In genomic region chr18:36128907-36129299, GRCh38 we compare ENCODE assay signal across 8 cellular contexts.
DNase-seq lines count a peak whose midpoint lies in the region; ATAC-seq and TF ChIP-seq lines count a peak whose summit lies in the region.

No MANE protein-coding gene starts in this region.

- ATAC-seq in GM18508 (IDR thresholded peaks at IDR 0.05; ENCODE audit: insufficient read depth, unreplicated experiment) (peak; percentile 0), HG02759 (IDR thresholded peaks at IDR 0.05; ENCODE audit: unreplicated experiment) (peak; percentile 15)

- H3K9me3 Mint-ChIP-seq in stimulated activated naive CD8-positive, alpha-beta T cell treated with anti-CD3 and anti-CD28 coated beads, Interleukin-15, Interleukin-2, amounts not matched to agents 100 ng/mL and 50 ng/mL, for 24 hours: no peaks in the 10 kb centered on the region

- H3K4me3 Mint-ChIP-seq in stimulated activated naive CD8-positive, alpha-beta T cell treated with anti-CD3 and anti-CD28 coated beads, Interleukin-15, Interleukin-2, amounts not matched to agents 100 ng/mL and 50 ng/mL, for 24 hours: peak overlapping the region; percentile 95

- H3K9me3 ChIP-seq in iPS DF 6.9 (ENCODE audit: control insufficient read depth, insufficient read depth, low read length): no peaks in the 10 kb centered on the region

- peaks cover 2% of the 10 kb centered on the region; the same call in 1 of the 2 replicates for H3K4me1 ChIP-seq in iPS DF 6.9 (ENCODE audit: control insufficient read depth, insufficient read depth, low read length)

- WGBS in iPS DF 6.9 (ENCODE audit: insufficient coverage, insufficient read length): no CpG with 5 or more reads among the region's 37 CpGs

- H3K27ac ChIP-seq in iPS DF 6.9 (ENCODE audit: low read length): no peak overlapping the region

- H3K27me3 Mint-ChIP-seq in stimulated activated naive CD8-positive, alpha-beta T cell treated with anti-CD3 and anti-CD28 coated beads, Interleukin-15, Interleukin-2, amounts not matched to agents 100 ng/mL and 50 ng/mL, for 24 hours: no peaks in the 10 kb centered on the region

- no peak for TF ChIP-seq CTCF in WI38 (IDR thresholded peaks at IDR 0.05; ENCODE audit: low read depth, low read length)

- no peaks in the 10 kb centered on the region for H3K27me3 ChIP-seq in iPS DF 6.9 (ENCODE audit: control insufficient read depth, insufficient read depth, low read length)

- DNase-seq in iPS DF 6.9 (ENCODE audit: low read depth, low spot score) (no peak), NCI-H524 treated with DMSO at 0.1 percent for 48 hours (lab: John Stamatoyannopoulos, UW) (no peak), D341Med (ENCODE audit: low spot score) (no peak)
- no peak for DNase-seq in activated CD4-positive, alpha-beta T cell treated with anti-CD3 and anti-CD28 coated beads for 1 hour

- H3K4me3 ChIP-seq in WI38 (ENCODE audit: low read depth, low read length) (peak overlapping the region; percentile 99), iPS DF 6.9 (ENCODE audit: low read length) (peak overlapping the region; percentile 74; the same call in 1 of the 2 replicates)

- H3K4me1 Mint-ChIP-seq in stimulated activated naive CD8-positive, alpha-beta T cell treated with anti-CD3 and anti-CD28 coated beads, Interleukin-15, Interleukin-2, amounts not matched to agents 100 ng/mL and 50 ng/mL, for 24 hours (ENCODE audit: low read depth): peaks cover 68% of the 10 kb centered on the region

- H3K27ac Mint-ChIP-seq in stimulated activated naive CD8-positive, alpha-beta T cell treated with anti-CD3 and anti-CD28 coated beads, Interleukin-15, Interleukin-2, amounts not matched to agents 100 ng/mL and 50 ng/mL, for 24 hours: peak overlapping the region; percentile 91

- no peaks in the 10 kb centered on the region; the same call in 1 of the 2 replicates for H3K36me3 ChIP-seq in iPS DF 6.9 (ENCODE audit: control insufficient read depth, insufficient read depth, low read length)

- H3K36me3 Mint-ChIP-seq in stimulated activated naive CD8-positive, alpha-beta T cell treated with anti-CD3 and anti-CD28 coated beads, Interleukin-15, Interleukin-2, amounts not matched to agents 100 ng/mL and 50 ng/mL, for 24 hours (ENCODE audit: low read depth): peaks cover 49% of the 10 kb centered on the region
